8 cellular contexts compared by ENCODE assay signal in genomic region chr11:117875397-117876048, GRCh38. TPM values are rescaled to one million over a fixed set of nuclear protein-coding genes. Genes with fewer than 3 reads are reported as not detected.
DNase-seq lines count a peak whose midpoint lies in the region; ATAC-seq, FAIRE-seq and TF ChIP-seq lines count a peak whose summit lies in the region.

No MANE protein-coding gene starts in this region.

- peak overlapping the region; percentile 45 for H3K4me3 ChIP-seq in retinal pigment epithelial cell (ENCODE audit: low read length)

- ATAC-seq in GM19351 (IDR thresholded peaks at IDR 0.05; ENCODE audit: unreplicated experiment) (no peak), HG02759 (IDR thresholded peaks at IDR 0.05; ENCODE audit: unreplicated experiment) (no peak)

- DNase-seq in NCI-H2029 (lab: John Stamatoyannopoulos, UW) = peak; percentile 27
- DNase-seq in NCI-H2029 treated with DMSO at 0.1 percent for 48 hours (lab: John Stamatoyannopoulos, UW) = no peak
- peak; percentile 30 for DNase-seq in activated CD4-positive, alpha-beta T cell treated with anti-CD3 and anti-CD28 coated beads, Interleukin-2, amount 50 U/mL, for 1 hour
- DNase-seq in frontal cortex (ENCODE audit: low spot score in 2 of 2) = peak; percentile 53 to 54
- no peak for DNase-seq in retinal pigment epithelial cell (ENCODE audit: low read depth)
- DNase-seq in midbrain (lab: John Stamatoyannopoulos, UW) = no peak

- TF ChIP-seq CTCF in retinal pigment epithelial cell (conservative IDR thresholded peaks at IDR 0.05; ENCODE audit: low read depth, low read length) = no peak

- FAIRE-seq in frontal cortex (lab: Jason Lieb, UNC) = no peak

RNA-seq across cellular contexts. Expression of gene FXYD6, which starts 0.9 kb away (rescaled TPM):
- total RNA-seq in frontal cortex = 69.3 TPM

RNA-seq across cellular contexts. Expression of gene FXYD2, which starts 51.0 kb away (rescaled TPM):
- total RNA-seq in frontal cortex = 0.82 TPM

RNA-seq across cellular contexts. Expression of gene TMPRSS13, which starts 53.7 kb away (rescaled TPM):
- 0.41 TPM for total RNA-seq in frontal cortex

Comparison
In these comparisons a context has a peak if more than half of its experiments do, and no peak if none do; other contexts are left out.
1. DNase-seq: peak in NCI-H2029 (single experiment), activated CD4-positive, alpha-beta T cell treated with anti-CD3 and anti-CD28 coated beads, Interleukin-2, amount 50 U/mL, for 1 hour (single experiment) and frontal cortex (2 of 2); none in NCI-H2029 treated with DMSO at 0.1 percent for 48 hours (single experiment), retinal pigment epithelial cell (single experiment) and midbrain (single experiment).